In the genomic region with DNA sequence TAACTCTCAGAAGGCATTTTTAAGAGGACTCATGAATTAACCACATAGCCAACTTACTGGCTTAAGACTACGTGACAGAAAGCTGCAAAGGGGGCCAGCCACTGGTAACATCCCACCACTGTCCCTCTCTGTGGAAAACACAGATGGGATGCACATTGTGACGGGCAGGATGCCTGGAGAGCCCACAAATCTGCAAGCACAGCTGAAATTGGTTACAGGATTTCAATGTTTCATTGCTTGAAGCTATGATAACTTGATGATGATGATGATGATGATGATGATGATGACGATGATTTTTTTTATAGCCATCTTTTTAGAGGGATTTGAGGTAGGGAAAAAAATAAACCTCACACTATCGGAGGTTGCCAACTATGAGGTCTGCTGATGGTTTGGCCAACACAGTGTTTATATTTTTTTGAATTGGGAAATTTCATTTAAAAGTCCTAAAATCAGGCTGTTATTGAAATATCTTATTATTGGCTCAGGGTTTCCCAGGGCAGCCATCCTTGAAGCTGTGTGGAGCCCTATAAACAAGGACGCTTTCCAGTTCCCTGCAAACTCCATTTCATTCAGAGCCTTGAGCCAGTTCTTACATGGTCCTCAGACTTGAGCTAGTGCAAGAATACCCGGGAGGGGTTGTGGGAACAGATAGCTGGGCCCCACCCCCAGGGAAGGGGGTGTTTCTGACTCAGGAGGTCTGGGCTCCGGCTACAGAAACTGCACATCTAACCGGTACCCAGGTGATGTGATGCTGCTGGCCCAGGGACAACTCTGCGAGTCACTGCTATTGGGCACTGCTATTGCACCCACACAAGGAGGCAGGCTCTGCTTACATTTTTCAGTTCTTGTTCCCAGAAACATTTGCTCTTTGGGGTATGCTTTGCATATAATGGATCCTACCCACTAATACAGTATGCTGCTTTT, we compare ENCODE assay signal across 15 cellular contexts. TPM values are rescaled to one million over a fixed set of nuclear protein-coding genes. Genes with fewer than 3 reads are reported as not detected.
DNase-seq lines count a peak whose midpoint lies in the region; ATAC-seq, FAIRE-seq and TF ChIP-seq lines count a peak whose summit lies in the region.
"Had no signal": no experiment of that assay in that cellular context is flagged by ENCODE, and none has a peak within 500 bp of the region (broad histone marks: within the 10 kb centered on the region; RNA-seq: fewer than 3 reads in every experiment).

No MANE protein-coding gene starts in this region.

- no peaks in the 10 kb centered on the region for H3K79me2 ChIP-seq in HepG2 (ENCODE audit: insufficient read depth, low read length)

- H3K27me3 ChIP-seq in HepG2 (ENCODE audit: control insufficient read depth in 1 of 2, insufficient read depth in 2 of 2, low read length in 2 of 2) (no peaks in the 10 kb centered on the region), right lobe of liver (no peaks in the 10 kb centered on the region), aorta (ENCODE audit: control insufficient read depth in 1 of 2, insufficient read depth in 2 of 2, low read length in 1 of 2) (no peaks in the 10 kb centered on the region)

- no peak overlapping the region for H2AFZ ChIP-seq in HepG2 (ENCODE audit: low read length)

- TF ChIP-seq EP300 in HepG2 (IDR thresholded peaks at IDR 0.05; ENCODE audit: low read depth in 2 of 2, low read length in 2 of 2) (no peak), HepG2 (CRISPR knock-in tag; IDR thresholded peaks at IDR 0.05; ENCODE audit: borderline replicate concordance) (no peak)

- FAIRE-seq in HepG2 (lab: Jason Lieb, UNC) (no peak), frontal cortex (lab: Jason Lieb, UNC) (no peak)
- FAIRE-seq: D721Med had no signal

- TF ChIP-seq RAD21 in HepG2 (CRISPR knock-in tag; IDR thresholded peaks at IDR 0.05) = no peak

- CTCF ChIA-PET in HepG2 (lab: Yijun Ruan, JAX; ENCODE audit: low intra/inter-chr PET ratio, low total read pairs) = no interaction called here

- H3K4me2 ChIP-seq in HepG2 (ENCODE audit: low read depth, low read length) = no peak overlapping the region

- H3K9ac ChIP-seq in HepG2 (ENCODE audit: insufficient read depth, low read depth, low read length) = no peak overlapping the region

- no peaks in the 10 kb centered on the region for H3K9me3 ChIP-seq in HepG2 (ENCODE audit: low read length)
- H3K9me3 ChIP-seq in right lobe of liver = no peaks in the 10 kb centered on the region
- no peaks in the 10 kb centered on the region for H3K9me3 ChIP-seq in aorta (ENCODE audit: control insufficient read depth, low read length)
- H3K9me3 ChIP-seq: gastrocnemius medialis had no signal

- BruUV-seq in HepG2 (replicated peaks; lab: Mats Ljungman, UMichigan) = no TSS peak

- POLR2A ChIA-PET in HepG2 (lab: Yijun Ruan, JAX) = no interaction called here

- in situ Hi-C loops in HepG2 (cut with HindIII; ENCODE audit: extremely low pct_ligation_motif_present, low pct_unique_long_range_greater_than_20kb) = no loop called here

- intact Hi-C loops in HepG2 (cut with micrococcal nuclease; ENCODE audit: unreplicated experiment) = no loop called here
- intact Hi-C loops in right lobe of liver (cut with DNase I) = no loop called here
- intact Hi-C loops in aorta (cut with DNase I) = no loop called here

- WGBS in HepG2 (ENCODE audit: low lambda C conversion rate) = 67% methylated on average over 9 of the region's 9 CpGs
- WGBS in right lobe of liver (ENCODE audit: insufficient coverage, low coverage, low lambda C conversion rate, missing lambda C conversion rate) = 83% methylated on average over 7 of the region's 9 CpGs
- WGBS in aorta, 2 donors = 52 to 58% methylated on average over 9 of the region's 9 CpGs

- H3K4me3 ChIP-seq in HepG2 (replicated peaks in 1 of 3; ENCODE audit: insufficient read depth in 1 of 3, low read depth in 2 of 3, low read length in 3 of 3) (no peak overlapping the region), right lobe of liver (no peak overlapping the region), epithelial cell of proximal tubule (ENCODE audit: low read depth, low read length) (no peak overlapping the region), aorta (ENCODE audit: low read length in 2 of 2) (no peak overlapping the region)
- H3K4me3 ChIP-seq: gastrocnemius medialis had no signal

- no peaks in the 10 kb centered on the region for H4K20me1 ChIP-seq in HepG2 (ENCODE audit: insufficient read depth, low read length)

- no peak for TF ChIP-seq POLR2A in HepG2 (IDR thresholded peaks at IDR 0.05; ENCODE audit: insufficient read depth in 1 of 2, low read depth in 2 of 2, low read length in 2 of 2)
- TF ChIP-seq POLR2A in right lobe of liver (IDR thresholded peaks at IDR 0.05) = no peak

- ATAC-seq in HepG2 (no peak), right lobe of liver (no peak), HG03432 (IDR thresholded peaks at IDR 0.05; ENCODE audit: unreplicated experiment) (peak; percentile 54), aorta (ENCODE audit: low FRiP score) (peak; percentile 72), HG02981 (IDR thresholded peaks at IDR 0.05; ENCODE audit: unreplicated experiment) (no peak)

- H3K27ac ChIP-seq in HepG2 (ENCODE audit: extremely low read length, insufficient read depth, low read length) = no peak overlapping the region
- H3K27ac ChIP-seq in right lobe of liver = no peak overlapping the region
- no peak overlapping the region for H3K27ac ChIP-seq in aorta (ENCODE audit: low read depth in 1 of 2, low read length in 2 of 2)
- H3K27ac ChIP-seq: gastrocnemius medialis had no signal

- TF ChIP-seq CTCF in HepG2 (CRISPR knock-in tag; IDR thresholded peaks at IDR 0.05) (0 out of 2 replicates have a peak, but pooled peaks have one; percentile 14), right lobe of liver (IDR thresholded peaks at IDR 0.05) (no peak), epithelial cell of proximal tubule (conservative IDR thresholded peaks at IDR 0.05; ENCODE audit: low read depth, low read length) (peak; percentile 11)

- H3K4me1 ChIP-seq in HepG2 (ENCODE audit: insufficient read depth, low read length) = no peaks in the 10 kb centered on the region
- H3K4me1 ChIP-seq in right lobe of liver = no peaks in the 10 kb centered on the region
- H3K4me1 ChIP-seq in aorta (ENCODE audit: control insufficient read depth in 1 of 2, insufficient read depth in 2 of 2, low read length in 2 of 2) = no peaks in the 10 kb centered on the region
- H3K4me1 ChIP-seq: gastrocnemius medialis had no signal

- H3K36me3 ChIP-seq in HepG2 (replicated peaks in 1 of 2; ENCODE audit: control insufficient read depth in 1 of 2, insufficient read depth in 2 of 2, low read length in 2 of 2) (no peaks in the 10 kb centered on the region), right lobe of liver (no peaks in the 10 kb centered on the region), aorta (ENCODE audit: control insufficient read depth in 1 of 2, insufficient read depth in 2 of 2, low read length in 1 of 2) (no peaks in the 10 kb centered on the region)
- H3K36me3 ChIP-seq: gastrocnemius medialis had no signal

- DNase-seq in HepG2 (ENCODE audit: low spot score) (no peak), right lobe of liver (no peak), epithelial cell of proximal tubule (ENCODE audit: low read depth) (no peak), aorta (no peak), frontal cortex (ENCODE audit: low spot score in 2 of 2) (no peak), inferior parietal cortex (ENCODE audit: extremely low spot score) (no peak)
- DNase-seq: activated gamma-delta T cell treated with Interleukin-2 at 50 U/mL for 16 hours, gastrocnemius medialis, mesendoderm, NCI-H1417 had no signal

TF ChIP-seq in HepG2, 621 proteins besides CTCF, POLR2A, EP300 and RAD21:
- TF ChIP-seq MAFK (conservative IDR thresholded peaks at IDR 0.05 in 1 of 2, IDR thresholded peaks at IDR 0.05 in 1 of 2; ENCODE audit: low read length in 2 of 2) (peak; percentile 58 to 60; a peak in 2 of 4 replicates), NR2F2 (IDR thresholded peaks at IDR 0.05; ENCODE audit: borderline replicate concordance, low read depth) (no peak), CREB1 (IDR thresholded peaks at IDR 0.05) (peak; percentile 93), CREB1 (CRISPR knock-in tag; IDR thresholded peaks at IDR 0.05) (no peak)

RNA-seq across cellular contexts. Expression of gene BCAS1, which starts 27.1 kb away (rescaled TPM):
- total RNA-seq in HepG2 (2016; rRNA removed; fragmentation: Illumina TruSeq; extraction: Trizol) = 0.67 and 0.91 TPM in 2 replicates
- total RNA-seq in HepG2 (2016; cell fraction: cytosol; rRNA removed; fragmentation: Illumina TruSeq; extraction: Trizol; ENCODE audit: low read depth) = 0.09 and 0.10 TPM in 2 replicates
- 0.43 and 1.0 TPM in 2 replicates for total RNA-seq in HepG2 (2016; cell fraction: insoluble cytoplasmic fraction; rRNA removed; fragmentation: Illumina TruSeq; extraction: Trizol)
- total RNA-seq in HepG2 (2016; cell fraction: membrane; rRNA removed; fragmentation: Illumina TruSeq; extraction: Trizol) = 0.17 and 0.28 TPM in 2 replicates
- 0.53 and 0.62 TPM in 2 replicates for total RNA-seq in HepG2 (2016; cell fraction: nucleus; rRNA removed; fragmentation: Illumina TruSeq; extraction: Trizol)
- polyA plus RNA-seq in HepG2 (2011; rRNA removed) = 0.55 and 0.95 TPM in 2 replicates
- polyA plus RNA-seq in HepG2 (2011; cell fraction: cytosol; rRNA removed) = 0.58 and 0.74 TPM in 2 replicates
- 1.00 and 1.0 TPM in 2 replicates for polyA plus RNA-seq in HepG2 (2011; cell fraction: nucleus; rRNA removed)
- polyA plus RNA-seq in HepG2 (2012) = 0.56 and 1.8 TPM in 2 replicates
- 0.08 TPM in 1 of 2 replicates, not detected in the other for polyA plus RNA-seq in HepG2 (2016; cell fraction: cytosol; fragmentation: Illumina TruSeq; extraction: Trizol; ENCODE audit: low read depth)
- 0.65 and 0.69 TPM in 2 replicates for polyA plus RNA-seq in HepG2 (2016; cell fraction: insoluble cytoplasmic fraction; fragmentation: Illumina TruSeq; extraction: Trizol; ENCODE audit: low read depth)
- 0.12 TPM in 1 of 2 replicates, not detected in the other for polyA plus RNA-seq in HepG2 (2016; cell fraction: membrane; fragmentation: Illumina TruSeq; extraction: Trizol; ENCODE audit: low read depth)
- 0.41 and 0.48 TPM in 2 replicates for polyA plus RNA-seq in HepG2 (2016; cell fraction: nucleus; fragmentation: Illumina TruSeq; extraction: Trizol; ENCODE audit: insufficient read depth, low read depth)
- 0.22 TPM in 1 of 2 replicates, not detected in the other for polyA minus RNA-seq in HepG2 (2011; rRNA and poly(A)+ RNA removed; ENCODE audit: low replicate concordance)
- 0.59 and 0.62 TPM in 2 replicates for polyA minus RNA-seq in HepG2 (2011; cell fraction: cytosol; rRNA and poly(A)+ RNA removed)
- 2.2 and 2.4 TPM in 2 replicates for polyA minus RNA-seq in HepG2 (2011; cell fraction: nucleus; rRNA and poly(A)+ RNA removed)
- total RNA-seq in right lobe of liver = under 1 TPM in 4 of 6 experiments, not detected in 2; 0.07 to 0.43 (median 0.15) TPM
- under 0.01 and 0.65 TPM in 2 replicates for total RNA-seq in epithelial cell of proximal tubule
- total RNA-seq in aorta = 1 to 10 TPM; 1.1 to 2.5 TPM
- 1 to 10 TPM in 1 of 2 donors, under 1 TPM in 1; 0.51 to 8.9 TPM for polyA plus RNA-seq in aorta
- 2.4 TPM for total RNA-seq in frontal cortex
- total RNA-seq: SK-MEL-5, subcutaneous adipose tissue had no signal

Comparison
In these comparisons a context has a peak if more than half of its experiments do, and no peak if none do; other contexts are left out.
1. CTCF ChIP-seq: peak in HepG2 (single experiment) and epithelial cell of proximal tubule (single experiment); none in right lobe of liver (0 of 4).
2. ATAC-seq: peak in HG03432 (single experiment) and aorta (single experiment); none in HepG2 (single experiment), right lobe of liver (0 of 4) and HG02981 (single experiment).